In the genomic region with DNA sequence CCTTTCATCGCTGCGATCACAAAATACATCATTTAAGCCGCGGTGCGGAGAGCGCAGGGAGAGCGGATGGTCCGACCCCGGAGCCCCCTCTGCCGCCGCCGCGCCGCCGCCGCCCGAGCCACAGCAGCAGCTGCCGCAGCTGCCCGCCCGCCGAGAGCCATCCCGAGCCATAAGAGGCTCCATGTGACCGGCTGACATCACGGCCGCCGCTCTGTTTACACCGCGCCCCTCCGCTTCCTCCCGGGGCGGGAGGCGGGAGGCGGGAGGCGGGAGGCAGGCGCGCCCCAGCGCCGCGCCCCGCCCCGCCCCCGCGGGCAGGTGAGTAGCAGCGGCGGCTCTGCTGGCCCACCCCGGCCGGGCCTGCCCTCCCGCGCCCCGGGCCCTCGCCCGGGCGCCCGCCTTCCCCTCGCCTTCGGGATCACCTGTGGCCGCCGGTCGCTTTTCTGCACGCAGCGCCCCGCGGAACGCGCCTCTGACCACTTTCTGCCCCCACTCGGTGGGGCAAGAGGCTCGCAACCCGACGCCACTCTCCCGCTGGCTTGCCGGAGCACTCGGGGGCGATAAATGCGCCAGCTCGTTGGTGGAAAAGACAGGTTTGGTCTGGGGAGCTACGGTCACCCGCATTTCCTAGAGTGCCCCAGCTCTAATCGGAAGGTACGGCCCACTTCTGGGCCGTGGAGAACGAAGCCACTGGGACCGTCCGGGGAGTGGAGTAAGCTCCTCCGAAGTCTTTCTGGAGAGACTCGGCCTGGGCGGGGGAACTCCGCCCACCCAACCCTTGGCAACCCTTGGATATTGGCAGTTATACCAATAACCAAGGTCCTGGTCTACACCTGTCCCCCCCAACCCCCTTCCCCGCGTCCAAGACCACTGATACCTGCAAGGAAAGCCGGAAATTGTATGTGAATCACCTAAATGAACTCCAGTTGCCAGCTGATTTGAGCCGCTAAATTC, we compare ENCODE assay signal across 7 cellular contexts.
DNase-seq lines count a peak whose midpoint lies in the region; ATAC-seq and TF ChIP-seq lines count a peak whose summit lies in the region.

No MANE protein-coding gene starts in this region.

- DNase-seq in NCI-H2171 (lab: John Stamatoyannopoulos, UW): peak; percentile 90
- DNase-seq in activated CD4-positive, alpha-beta T cell treated with anti-CD3 and anti-CD28 coated beads for 24 hours (ENCODE audit: low read depth in 2 of 2): peak; percentile 69 to 74
- DNase-seq in choroid plexus epithelial cell (ENCODE audit: low read depth): peak; percentile 68
- DNase-seq in left lobe of liver (ENCODE audit: low spot score): peak; percentile 93
- DNase-seq in stimulated activated CD4-positive, alpha-beta T cell treated with anti-CD3 and anti-CD28 coated beads, Interleukin-2, amount 100 ng/mL, for 4 hours (ENCODE audit: low read depth): peak; percentile 75

- H3K4me3 ChIP-seq in choroid plexus epithelial cell (ENCODE audit: low read depth, low read length): peak overlapping the region; percentile 66

- peak; percentile 19 for TF ChIP-seq CTCF in choroid plexus epithelial cell (conservative IDR thresholded peaks at IDR 0.05; ENCODE audit: low read depth, low read length)

- ATAC-seq in GM18519 (IDR thresholded peaks at IDR 0.05; ENCODE audit: low FRiP score, unreplicated experiment) (peak; percentile 53), HG03039 (IDR thresholded peaks at IDR 0.05; ENCODE audit: unreplicated experiment) (peak; percentile 75), left lobe of liver (peak; percentile 82)

Comparison
In these comparisons a context has a peak if more than half of its experiments do, and no peak if none do; other contexts are left out.
1. Peak in every context shown above with its lines: DNase-seq, ATAC-seq and H3K4me3 ChIP-seq.